ENCODE assay signal across 1 cellular context in the genomic region with DNA sequence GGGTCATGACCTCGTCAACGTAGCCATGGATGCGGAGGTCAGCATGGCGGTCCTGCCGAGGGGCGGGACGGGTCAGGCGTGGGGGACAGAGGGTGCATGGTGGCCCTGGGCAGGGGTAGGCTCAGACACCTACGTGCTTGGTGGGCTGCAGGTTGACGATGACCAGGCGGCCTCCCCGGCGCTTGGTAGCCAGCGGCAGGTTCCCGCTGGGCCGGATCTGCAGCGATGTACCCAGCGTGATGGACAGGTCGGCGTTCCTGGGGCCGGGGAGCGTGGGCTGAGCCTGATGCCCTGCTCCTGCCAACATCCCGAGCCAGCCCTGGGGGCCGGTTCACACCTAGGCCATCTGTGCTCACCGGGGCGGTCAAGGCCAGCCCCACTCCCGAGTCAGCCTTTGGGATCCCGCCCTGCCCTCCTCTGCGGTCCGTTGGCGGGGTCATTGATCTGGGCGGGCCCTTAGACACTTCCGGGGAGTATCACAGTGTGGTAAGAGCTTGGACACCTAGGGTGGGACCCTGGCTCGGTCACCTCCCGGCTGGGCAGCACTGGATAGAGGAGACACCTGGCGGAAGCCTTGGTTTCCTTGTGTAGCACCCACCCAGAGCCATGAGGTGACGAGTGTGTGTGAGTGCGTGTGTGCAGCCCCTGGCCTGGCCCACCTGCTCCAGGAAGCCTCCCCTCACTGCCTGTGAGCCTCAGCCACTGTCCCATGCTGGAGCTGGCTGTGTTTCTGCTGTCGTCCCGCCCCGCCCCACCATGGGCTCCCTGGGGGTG.
TF ChIP-seq lines count a peak whose summit lies in the region.

No MANE protein-coding gene starts in this region.

TF ChIP-seq in K562, 482 proteins besides CTCF, POLR2A, EP300 and RAD21:
- peak; percentile 51; the same call in 1 of the 2 replicates for TF ChIP-seq RBFOX2 (IDR thresholded peaks at IDR 0.05; ENCODE audit: low read depth, low read length)
- no peak for TF ChIP-seq CEBPZ (IDR thresholded peaks at IDR 0.05; ENCODE audit: borderline replicate concordance, low read depth, low read length)
- no peak for TF ChIP-seq PTRF (tag; IDR thresholded peaks at IDR 0.05)
- TF ChIP-seq ZNF589 (CRISPR knock-in tag; IDR thresholded peaks at IDR 0.05; ENCODE audit: low read depth) = no peak
- TF ChIP-seq JUN (IDR thresholded peaks at IDR 0.05; ENCODE audit: borderline replicate concordance, low read depth, low read length) = no peak
- TF ChIP-seq JUN (CRISPR knock-in tag; IDR thresholded peaks at IDR 0.05; ENCODE audit: borderline replicate concordance) = no peak
- no peak for TF ChIP-seq MBD2 (IDR thresholded peaks at IDR 0.05; ENCODE audit: borderline replicate concordance, low read depth)
- 0 out of 2 replicates have a peak, but pooled peaks have one; percentile 44 for TF ChIP-seq HNRNPL (IDR thresholded peaks at IDR 0.05; ENCODE audit: low read depth, low read length)
